Comparison of ENCODE assay signal across 11 cellular contexts in the genomic region with DNA sequence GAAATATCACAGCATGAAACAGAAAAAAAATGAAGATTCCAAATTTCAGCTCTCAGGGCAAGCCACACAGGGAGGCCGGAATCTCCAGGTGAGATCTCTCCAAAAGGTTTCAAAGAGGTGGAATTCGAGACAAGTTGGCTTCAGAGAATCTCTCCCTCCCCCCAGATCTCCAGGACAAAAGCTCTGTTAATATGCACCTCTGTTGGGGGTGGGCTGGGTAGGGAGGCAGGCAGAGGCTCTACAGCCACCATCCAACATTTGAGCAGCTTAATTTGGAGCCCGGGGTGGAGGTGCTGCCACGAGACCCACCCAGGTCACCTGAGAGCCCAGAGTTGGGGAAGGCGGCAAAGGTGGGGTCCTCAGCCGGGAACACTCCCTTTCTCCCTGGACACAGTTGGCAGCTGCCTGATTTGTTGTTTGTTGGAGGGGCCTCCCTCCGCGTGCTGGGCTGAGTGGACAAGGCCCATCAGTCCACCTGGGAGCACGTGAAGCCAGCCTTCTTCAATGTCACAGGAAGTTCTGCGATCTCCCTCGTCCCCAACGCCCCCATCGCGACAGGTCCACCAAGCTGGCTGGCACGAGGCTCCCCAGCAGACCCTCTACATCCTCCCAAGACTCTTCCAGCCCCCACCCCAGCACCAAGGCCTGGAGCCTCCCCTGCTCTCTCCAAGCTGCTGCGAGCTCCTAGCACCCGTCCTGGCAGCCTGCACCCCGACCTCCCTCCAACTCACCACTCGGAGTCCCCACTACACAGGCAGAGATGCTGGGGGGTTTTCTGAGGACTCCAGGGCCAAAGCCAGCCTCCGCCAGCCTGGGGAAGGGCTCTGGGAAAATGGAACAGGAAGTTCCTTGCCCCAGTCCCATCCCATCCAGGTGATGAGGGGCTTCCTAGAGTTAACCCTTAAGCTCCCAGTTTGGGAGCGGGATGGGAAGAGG. TPM values are rescaled to one million over a fixed set of nuclear protein-coding genes. Genes with fewer than 3 reads are reported as not detected.
DNase-seq lines count a peak whose midpoint lies in the region; ATAC-seq, FAIRE-seq and TF ChIP-seq lines count a peak whose summit lies in the region.
"Had no signal": no experiment of that assay in that cellular context is flagged by ENCODE, and none has a peak within 500 bp of the region (broad histone marks: within the 10 kb centered on the region; RNA-seq: fewer than 3 reads in every experiment).

A gene (minus strand): TSS at position 836 of the 936 bp plus-strand sequence. CDS start 6,357 bp downstream, outside the sequence.

- peak within 1 kb of the TSS; percentile 60 to 78 for H3K9ac ChIP-seq in K562 (ENCODE audit: insufficient read depth in 1 of 2, low read depth in 2 of 2, low read length in 2 of 2)

- FAIRE-seq in K562 (lab: Jason Lieb, UNC): no peak

- intact Hi-C loops in left ventricle myocardium inferior (cut with micrococcal nuclease): no loop called here
- intact Hi-C loops in K562 (cut with micrococcal nuclease): no loop called here
- intact Hi-C loops in lower lobe of right lung (cut with DNase I): no loop called here
- intact Hi-C loops in body of pancreas (cut with DNase I): no loop called here

- peaks cover 31% of the 10 kb centered on the region for H3K4me1 ChIP-seq in left ventricle myocardium inferior
- H3K4me1 ChIP-seq in right atrium auricular region: peaks cover 0 to 26% of the 10 kb centered on the region in 2 donors
- peaks cover 19 to 29% of the 10 kb centered on the region in 2 experiments for H3K4me1 ChIP-seq in K562 (replicated peaks in 1 of 2; ENCODE audit: control insufficient read depth in 2 of 2, insufficient read depth in 2 of 2, low read length in 2 of 2)
- peaks cover 34% of the 10 kb centered on the region for H3K4me1 ChIP-seq in lower lobe of right lung
- H3K4me1 ChIP-seq in body of pancreas: peaks cover 16% of the 10 kb centered on the region

- H3K4me3 ChIP-seq in left ventricle myocardium inferior (peak within 1 kb of the TSS; percentile 51), right atrium auricular region (peak within 1 kb of the TSS in 1 of 2 donors; percentile 31), K562 (no peak within 1 kb of the TSS), lower lobe of right lung (peak within 1 kb of the TSS; percentile 44), body of pancreas (no peak within 1 kb of the TSS)

- H3K9me1 ChIP-seq in K562 (ENCODE audit: control insufficient read depth, insufficient read depth, low read length): no peaks in the 10 kb centered on the region

- H3K79me2 ChIP-seq in K562 (ENCODE audit: control insufficient read depth, insufficient read depth, low read length): no peaks in the 10 kb centered on the region

- no peak for TF ChIP-seq RAD21 in K562 (CRISPR knock-in tag; conservative IDR thresholded peaks at IDR 0.05 in 1 of 2, IDR thresholded peaks at IDR 0.05 in 1 of 2)

- peak within 1 kb of the TSS; percentile 99 for H2AFZ ChIP-seq in K562 (ENCODE audit: low read depth, low read length)

- H3K4me2 ChIP-seq in K562 (ENCODE audit: insufficient read depth, low read length): peak within 1 kb of the TSS; percentile 87

- CTCF ChIA-PET in K562 (lab: Yijun Ruan, JAX; ENCODE audit: low intra/inter-chr PET ratio): no interaction called here

- H3K36me3 ChIP-seq in left ventricle myocardium inferior (no peaks in the 10 kb centered on the region), right atrium auricular region (no peaks in the 10 kb centered on the region), K562 (ENCODE audit: control insufficient read depth, insufficient read depth, low read length) (no peaks in the 10 kb centered on the region), lower lobe of right lung (no peaks in the 10 kb centered on the region), body of pancreas (replicated peaks in 1 of 2; ENCODE audit: insufficient read depth in 1 of 2, low read depth in 2 of 2) (no peaks in the 10 kb centered on the region)

- 57% methylated on average over 18 of the region's 21 CpGs for WGBS in K562 (ENCODE audit: insufficient coverage, low coverage, missing lambda C conversion rate)
- 62 to 69% methylated on average over 14 to 21 of the region's 21 CpGs for WGBS in body of pancreas, 2 donors

- no peaks in the 10 kb centered on the region for H3K9me3 ChIP-seq in left ventricle myocardium inferior (replicated peaks)
- no peaks in the 10 kb centered on the region for H3K9me3 ChIP-seq in right atrium auricular region
- H3K9me3 ChIP-seq in K562 (replicated peaks; ENCODE audit: control insufficient read depth, insufficient read depth, low read depth, low read length): no peaks in the 10 kb centered on the region
- no peaks in the 10 kb centered on the region for H3K9me3 ChIP-seq in lower lobe of right lung
- H3K9me3 ChIP-seq in body of pancreas: no peaks in the 10 kb centered on the region

- no peak for ATAC-seq in K562
- no peak for ATAC-seq in lower lobe of right lung
- ATAC-seq in body of pancreas: no peak

- TF ChIP-seq CTCF in left ventricle myocardium inferior (IDR thresholded peaks at IDR 0.05; ENCODE audit: borderline replicate concordance) (no peak), right atrium auricular region (IDR thresholded peaks at IDR 0.05) (no peak), K562 (IDR thresholded peaks at IDR 0.05 in 2 of 3, conservative IDR thresholded peaks at IDR 0.05 in 1 of 3; ENCODE audit: insufficient read depth in 2 of 3, low read depth in 1 of 3, low read length in 3 of 3) (no peak), lower lobe of right lung (IDR thresholded peaks at IDR 0.05) (no peak), body of pancreas (IDR thresholded peaks at IDR 0.05) (no peak)

- no TSS peak for BruUV-seq in K562 (replicated peaks; lab: Mats Ljungman, UMichigan)

- TF ChIP-seq EP300 in K562 (IDR thresholded peaks at IDR 0.05; ENCODE audit: low read length): no peak

- POLR2A ChIA-PET in K562 (lab: Yijun Ruan, JAX): interaction anchor here (0.8 to 1.6 kb wide), 3 partner anchors 30 to 60 kb away, joined by 3 to 4 read pairs (median 3); no protein-coding TSS in a partner anchor

- in situ Hi-C loops in K562 (cut with MboI): no loop called here

- TF ChIP-seq POLR2A in K562 (conservative IDR thresholded peaks at IDR 0.05) (no peak), body of pancreas (IDR thresholded peaks at IDR 0.05) (no peak)

- H3K27me3 ChIP-seq in left ventricle myocardium inferior (ENCODE audit: low read depth): peaks cover 14% of the 10 kb centered on the region
- no peaks in the 10 kb centered on the region for H3K27me3 ChIP-seq in right atrium auricular region
- no peaks in the 10 kb centered on the region; a peak in 1 of 5 replicates for H3K27me3 ChIP-seq in K562 (ENCODE audit: control insufficient read depth in 2 of 2, insufficient read depth in 2 of 2, low read length in 2 of 2)
- H3K27me3 ChIP-seq in lower lobe of right lung (ENCODE audit: low read depth): no peaks in the 10 kb centered on the region
- H3K27me3 ChIP-seq in body of pancreas: no peaks in the 10 kb centered on the region

- DNase-seq in left ventricle myocardium inferior (no peak), right atrium auricular region (ENCODE audit: low spot score) (no peak), K562 (ENCODE audit: extremely low read depth in 1 of 4, low spot score in 3 of 4) (no peak), lower lobe of right lung (no peak), HPDE6-E6E7 (ENCODE audit: extremely low spot score) (no peak), DMS 273 (lab: John Stamatoyannopoulos, UW; ENCODE audit: unreplicated experiment) (no peak), SW480 (ENCODE audit: low spot score) (no peak), body of pancreas (no peak)
- DNase-seq: effector CD4-positive, alpha-beta T cell; SW 1271 had no signal

- H4K20me1 ChIP-seq in K562 (replicated peaks; ENCODE audit: control insufficient read depth, insufficient read depth, low read length): no peaks in the 10 kb centered on the region

- peak within 1 kb of the TSS; percentile 56 for H3K27ac ChIP-seq in left ventricle myocardium inferior (replicated peaks)
- no peak within 1 kb of the TSS for H3K27ac ChIP-seq in right atrium auricular region
- H3K27ac ChIP-seq in K562 (ENCODE audit: extremely low read depth, low read depth, low read length): peak within 1 kb of the TSS; percentile 19; the same call in 1 of the 3 replicates
- peak within 1 kb of the TSS; percentile 31 for H3K27ac ChIP-seq in lower lobe of right lung
- H3K27ac ChIP-seq in body of pancreas: peak within 1 kb of the TSS in 1 of 4 donors; percentile 32

TF ChIP-seq in K562, 482 proteins besides CTCF, POLR2A, EP300 and RAD21 (continues in another document):
- TF ChIP-seq KAT7 (CRISPR knock-in tag; IDR thresholded peaks at IDR 0.05; ENCODE audit: borderline replicate concordance) (no peak), NFRKB (IDR thresholded peaks at IDR 0.05; ENCODE audit: low read depth) (no peak)
- TF ChIP-seq, protein P1, sequence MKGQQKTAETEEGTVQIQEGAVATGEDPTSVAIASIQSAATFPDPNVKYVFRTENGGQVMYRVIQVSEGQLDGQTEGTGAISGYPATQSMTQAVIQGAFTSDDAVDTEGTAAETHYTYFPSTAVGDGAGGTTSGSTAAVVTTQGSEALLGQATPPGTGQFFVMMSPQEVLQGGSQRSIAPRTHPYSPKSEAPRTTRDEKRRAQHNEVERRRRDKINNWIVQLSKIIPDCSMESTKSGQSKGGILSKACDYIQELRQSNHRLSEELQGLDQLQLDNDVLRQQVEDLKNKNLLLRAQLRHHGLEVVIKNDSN (CRISPR knock-in tag; IDR thresholded peaks at IDR 0.05): no peak

RNA-seq across cellular contexts. Expression of the gene that starts here (rescaled TPM):
- total RNA-seq in left ventricle myocardium inferior (not detected), right atrium auricular region (not detected), K562 (2014; rRNA removed) (not detected in 2 replicates), K562 (2014; rRNA removed; fragmentation: Illumina TruSeq; extraction: Trizol) (not detected in 2 replicates), K562 (2015; rRNA removed; fragmentation: Illumina TruSeq; extraction: Trizol) (not detected in 2 replicates), K562 (2021) (0.16 and 0.22 TPM in 2 replicates), lower lobe of right lung (not detected), body of pancreas (not detected)
- total RNA-seq in K562 (2011; cell fraction: chromatin; rRNA removed; ENCODE audit: low replicate concordance): not detected in 2 replicates
- 0.17 TPM in 1 of 2 replicates, not detected in the other for total RNA-seq in K562 (2011; cell fraction: nucleolus; rRNA removed)
- 0.37 TPM in 1 of 2 replicates, not detected in the other for total RNA-seq in K562 (2011; cell fraction: nucleoplasm; rRNA removed)
- polyA plus RNA-seq in K562 (2011; rRNA removed) (not detected in 2 replicates), K562 (2014; fragmentation: Illumina TruSeq; extraction: Trizol) (not detected in 2 replicates), K562 (2014; fragmentation: Nextera tagmentation; extraction: Ambion mirVana) (not detected), K562 (2014; rRNA removed) (not detected in 2 replicates)
- polyA plus RNA-seq in K562 (2011; cell fraction: cytosol; rRNA removed): 0.03 TPM in 1 of 2 replicates, not detected in the other
- 0.10 TPM in 1 of 2 replicates, not detected in the other for polyA plus RNA-seq in K562 (2011; cell fraction: nucleus; rRNA removed)
- 0.14 TPM in 1 of 2 replicates, not detected in the other for polyA plus RNA-seq in K562 (2012)
- not detected in 2 replicates for polyA minus RNA-seq in K562 (2011; rRNA and poly(A)+ RNA removed)
- polyA minus RNA-seq in K562 (2011; cell fraction: cytosol; rRNA and poly(A)+ RNA removed): not detected in 2 replicates
- polyA minus RNA-seq in K562 (2011; cell fraction: nucleus; rRNA and poly(A)+ RNA removed): not detected in 2 replicates
- total RNA-seq: renal cortical epithelial cell had no signal

Comparison
In these comparisons a context has a peak if more than half of its experiments do, and no peak if none do; other contexts are left out.
1. H3K27ac ChIP-seq: peak in left ventricle myocardium inferior (single experiment), K562 (single experiment) and lower lobe of right lung (single experiment); none in right atrium auricular region (0 of 2).
2. H3K4me3 ChIP-seq: peak in left ventricle myocardium inferior (single experiment) and lower lobe of right lung (single experiment); none in K562 (single experiment) and body of pancreas (0 of 2).